1 cellular context compared by ENCODE assay signal in genomic region chr5:164346785-164347630, GRCh38.
TF ChIP-seq lines count a peak whose summit lies in the region.

No MANE protein-coding gene starts in this region.

TF ChIP-seq in K562, 482 proteins besides CTCF, POLR2A, EP300 and RAD21 (continued from another document):
- TF ChIP-seq CBFA2T2 (conservative IDR thresholded peaks at IDR 0.05): no peak
- TF ChIP-seq ZNF197 (CRISPR knock-in tag; IDR thresholded peaks at IDR 0.05; ENCODE audit: low read depth): no peak
- no peak for TF ChIP-seq STAT5A (IDR thresholded peaks at IDR 0.05; ENCODE audit: borderline replicate concordance, low read length)
- TF ChIP-seq VEZF1 (CRISPR knock-in tag; IDR thresholded peaks at IDR 0.05): no peak
- TF ChIP-seq POLR2AphosphoS2 (IDR thresholded peaks at IDR 0.05; ENCODE audit: low read length): no peak
- TF ChIP-seq NR3C1 (CRISPR knock-in tag; IDR thresholded peaks at IDR 0.05): no peak
- TF ChIP-seq CREM (IDR thresholded peaks at IDR 0.05; ENCODE audit: low read depth): 0 out of 2 replicates have a peak, but pooled peaks have one; percentile 12
- TF ChIP-seq EP400 (IDR thresholded peaks at IDR 0.05): 0 out of 2 replicates have a peak, but pooled peaks have one; percentile 32
- TF ChIP-seq CREB3 (tag; conservative IDR thresholded peaks at IDR 0.05; ENCODE audit: low read depth): no peak
- TF ChIP-seq MED1 (CRISPR knock-in tag; IDR thresholded peaks at IDR 0.05; ENCODE audit: borderline replicate concordance): no peak
- TF ChIP-seq E2F6 (IDR thresholded peaks at IDR 0.05; ENCODE audit: borderline replicate concordance in 1 of 2, extremely low read depth in 1 of 2, insufficient read depth in 1 of 2, insufficient read length in 1 of 2, low read depth in 1 of 2, low read length in 1 of 2, poor library complexity in 1 of 2, severe bottlenecking in 1 of 2): peak in 1 of 2 experiments; percentile 28
- TF ChIP-seq ZNF518B (CRISPR knock-in tag; IDR thresholded peaks at IDR 0.05): no peak
- no peak for TF ChIP-seq SMAD2 (IDR thresholded peaks at IDR 0.05; ENCODE audit: low read depth, low read length)
- no peak for TF ChIP-seq POLR2AphosphoS5 (IDR thresholded peaks at IDR 0.05; ENCODE audit: control insufficient read depth, insufficient read depth, low read depth, low read length)
- TF ChIP-seq SMARCE1 (IDR thresholded peaks at IDR 0.05): no peak
- no peak for TF ChIP-seq MTF1 (CRISPR knock-in tag; IDR thresholded peaks at IDR 0.05; ENCODE audit: borderline replicate concordance)
- no peak for TF ChIP-seq ADNP (tag; IDR thresholded peaks at IDR 0.05)
- peak; percentile 74 for TF ChIP-seq HMBOX1 (IDR thresholded peaks at IDR 0.05)
- TF ChIP-seq HNRNPK (IDR thresholded peaks at IDR 0.05; ENCODE audit: low read depth, low read length, poor library complexity, severe bottlenecking): no peak
- TF ChIP-seq POU5F1 (IDR thresholded peaks at IDR 0.05; ENCODE audit: borderline replicate concordance, low read depth, low read length, partially characterized antibody): no peak
- TF ChIP-seq IRF9 (tag; IDR thresholded peaks at IDR 0.05): no peak
- TF ChIP-seq KHSRP (IDR thresholded peaks at IDR 0.05): no peak
- no peak for TF ChIP-seq PHF21A (IDR thresholded peaks at IDR 0.05; ENCODE audit: borderline replicate concordance, low read depth)
- TF ChIP-seq ZNF639 (CRISPR knock-in tag; conservative IDR thresholded peaks at IDR 0.05 in 1 of 2, IDR thresholded peaks at IDR 0.05 in 1 of 2): no peak
- no peak for TF ChIP-seq ZNF551 (CRISPR knock-in tag; IDR thresholded peaks at IDR 0.05)
- no peak for TF ChIP-seq BRF1 (IDR thresholded peaks at IDR 0.05; ENCODE audit: borderline replicate concordance, extremely low read depth, insufficient read length)
- no peak for TF ChIP-seq SAFB (IDR thresholded peaks at IDR 0.05; ENCODE audit: borderline replicate concordance, low read depth, low read length)
